ENCODE assay signal across 12 cellular contexts in the genomic region with DNA sequence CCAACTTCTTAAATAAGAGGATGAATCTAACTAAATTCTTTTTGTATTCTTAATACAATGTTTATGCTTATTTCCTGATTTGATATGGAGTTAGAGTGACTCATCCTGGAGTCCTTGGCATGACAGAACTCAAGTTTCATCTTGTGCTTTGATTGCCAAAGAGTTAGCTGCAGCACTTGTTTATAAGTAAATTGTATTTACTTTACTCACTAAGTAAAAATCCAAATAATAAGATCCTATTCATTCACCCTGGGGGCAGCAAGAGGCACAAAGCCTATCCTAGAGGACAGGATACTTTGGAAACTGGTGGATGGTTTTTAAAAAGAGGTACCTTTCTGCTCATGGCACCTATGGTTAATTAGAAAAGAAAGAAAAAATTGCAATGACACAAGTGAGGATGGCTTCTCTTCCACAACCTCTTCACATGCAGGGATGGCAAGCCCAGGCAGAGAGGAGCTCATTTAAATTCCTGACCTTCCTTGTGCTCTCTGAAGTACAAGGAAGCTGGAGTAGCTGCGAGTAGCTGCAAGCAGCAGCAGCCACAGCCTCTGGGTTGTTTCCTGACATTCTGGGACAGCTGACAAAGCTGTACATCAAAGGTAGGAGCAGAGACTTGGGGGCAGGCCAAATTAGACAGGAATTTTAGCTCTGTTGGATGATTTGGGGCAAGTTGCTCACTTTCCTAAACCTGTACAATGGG. TPM values are rescaled to one million over a fixed set of nuclear protein-coding genes. Genes with fewer than 3 reads are reported as not detected.
DNase-seq lines count a peak whose midpoint lies in the region; ATAC-seq lines count a peak whose summit lies in the region.
"Had no signal": no experiment of that assay in that cellular context is flagged by ENCODE, and none has a peak within 500 bp of the region (broad histone marks: within the 10 kb centered on the region; RNA-seq: fewer than 3 reads in every experiment).

No MANE protein-coding gene starts in this region.

- H3K36me3 ChIP-seq in aorta (ENCODE audit: control insufficient read depth in 1 of 2, insufficient read depth in 2 of 2, low read length in 1 of 2): no peaks in the 10 kb centered on the region

- intact Hi-C loops in aorta (cut with DNase I): loop anchor here in 1 of 2 donors (10.0 kb wide), 1 partner anchor 568 kb away; no protein-coding TSS in a partner anchor

- H3K4me3 ChIP-seq in aorta (ENCODE audit: low read length in 2 of 2): no peak overlapping the region

- no peak overlapping the region for H3K27ac ChIP-seq in aorta (ENCODE audit: low read depth in 1 of 2, low read length in 2 of 2)

- peak; percentile 92 for DNase-seq in ELR (ENCODE audit: low read depth)
- peak; percentile 67 for DNase-seq in NCI-H69 (lab: John Stamatoyannopoulos, UW)
- DNase-seq in epidermal melanocyte (ENCODE audit: insufficient read length, low spot score): peak; percentile 21
- peak; percentile 45 for DNase-seq in pulmonary artery endothelial cell (ENCODE audit: low read depth, low spot score)
- no peak for DNase-seq in GM19240 (ENCODE audit: insufficient read length, low spot score)
- DNase-seq in aorta: no peak
- DNase-seq: activated naive CD4-positive, alpha-beta T cell treated with anti-CD3 and anti-CD28 coated beads, Interleukin-2, amount 50 U/mL, for 16 hours; head of caudate nucleus; NCI-H82 had no signal

- H3K4me1 ChIP-seq in aorta (ENCODE audit: control insufficient read depth in 1 of 2, insufficient read depth in 2 of 2, low read length in 2 of 2): no peaks in the 10 kb centered on the region

- no peaks in the 10 kb centered on the region for H3K27me3 ChIP-seq in aorta (ENCODE audit: control insufficient read depth in 1 of 2, insufficient read depth in 2 of 2, low read length in 1 of 2)

- 38 to 66% methylated on average over 1 of the region's 1 CpG for WGBS in aorta, 2 donors

- H3K9me3 ChIP-seq in aorta (ENCODE audit: control insufficient read depth, low read length): no peaks in the 10 kb centered on the region

- no peak for ATAC-seq in GM18517 (IDR thresholded peaks at IDR 0.05; ENCODE audit: unreplicated experiment)
- no peak for ATAC-seq in aorta (ENCODE audit: low FRiP score)
- ATAC-seq in HG03139 (IDR thresholded peaks at IDR 0.05; ENCODE audit: unreplicated experiment): no peak
- ATAC-seq: WTC11 had no signal

RNA-seq across cellular contexts. Expression of gene CROT, which starts 28.5 kb away (rescaled TPM):
- 7.2 and 10.4 TPM in 2 replicates for total RNA-seq in pulmonary artery endothelial cell
- total RNA-seq in aorta: 10 to 100 TPM; 11.8 to 19.5 TPM
- 10 to 100 TPM; 11.0 to 16.1 TPM for polyA plus RNA-seq in aorta

Comparison
In these comparisons a context has a peak if more than half of its experiments do, and no peak if none do; other contexts are left out.
1. DNase-seq: peak in ELR (single experiment), NCI-H69 (single experiment), epidermal melanocyte (single experiment) and pulmonary artery endothelial cell (single experiment); none in GM19240 (single experiment) and aorta (0 of 2).